Comparison of ENCODE assay signal across 8 cellular contexts in genomic region chr11:45147871-45148270, GRCh38. TPM values are rescaled to one million over a fixed set of nuclear protein-coding genes. Genes with fewer than 3 reads are reported as not detected.
DNase-seq lines count a peak whose midpoint lies in the region; ATAC-seq and TF ChIP-seq lines count a peak whose summit lies in the region.

No MANE protein-coding gene starts in this region.

- H3K36me3 Mint-ChIP-seq in Calu3 (ENCODE audit: insufficient read depth, unreplicated experiment), result peaks cover 30% of the 10 kb centered on the region

- no peaks in the 10 kb centered on the region for H3K79me2 ChIP-seq in fibroblast of lung (ENCODE audit: control insufficient read depth, insufficient read depth, low read length)
- H3K79me2 ChIP-seq in parathyroid adenoma, result peaks cover 25% of the 10 kb centered on the region

- H3K4me1 Mint-ChIP-seq in Calu3 (ENCODE audit: low read depth, unreplicated experiment), result peaks cover 8% of the 10 kb centered on the region

- H3K27ac ChIP-seq in RWPE2 (ENCODE audit: poor library complexity, severe bottlenecking) (peak overlapping the region; percentile 77), fibroblast of lung (ENCODE audit: insufficient read depth, low read length) (no peak overlapping the region), parathyroid adenoma (peak overlapping the region; percentile 72)

- H3K9me3 Mint-ChIP-seq in Calu3 (ENCODE audit: low read depth, unreplicated experiment), result peaks cover 2% of the 10 kb centered on the region

- DNase-seq in Calu3, result no peak
- no peak for DNase-seq in RWPE2 (ENCODE audit: low spot score)
- no peak for DNase-seq in fibroblast of lung (ENCODE audit: low read depth in 2 of 2)
- no peak for DNase-seq in putamen (ENCODE audit: low spot score)
- DNase-seq in stimulated activated CD4-positive, alpha-beta T cell treated with anti-CD3 and anti-CD28 coated beads, Interleukin-12 subunit alpha, Interleukin-12 subunit beta, amount 100 ng/mL, for 4 hours, result no peak
- DNase-seq in SW480 (ENCODE audit: low spot score), result no peak
- DNase-seq in NCI-H2196 treated with DMSO at 0.1 percent for 48 hours (lab: John Stamatoyannopoulos, UW; ENCODE audit: unreplicated experiment), result no peak

- H3K4me3 ChIP-seq in RWPE2 (ENCODE audit: severe bottlenecking) (peak overlapping the region; percentile 61), fibroblast of lung (replicated peaks in 1 of 4; ENCODE audit: control extremely low read depth in 1 of 4, insufficient read depth in 1 of 4, low read depth in 3 of 4, low read length in 4 of 4) (peak overlapping the region; percentile 46 to 78 (median 64)), parathyroid adenoma (ENCODE audit: low read depth, low read length) (peak overlapping the region; percentile 56)

- H3K9me3 ChIP-seq in RWPE2 (ENCODE audit: severe bottlenecking) (no peaks in the 10 kb centered on the region), fibroblast of lung (ENCODE audit: control insufficient read depth, insufficient read depth, low read depth, low read length) (no peaks in the 10 kb centered on the region), parathyroid adenoma (ENCODE audit: control insufficient read depth, low read length) (no peaks in the 10 kb centered on the region)

- peak overlapping the region; percentile 88 for H3K27ac Mint-ChIP-seq in Calu3 (ENCODE audit: unreplicated experiment)

- intact Hi-C loops in Calu3 (cut with micrococcal nuclease; ENCODE audit: unreplicated experiment), result no loop called here

- H4K20me1 ChIP-seq in fibroblast of lung (ENCODE audit: control insufficient read depth, extremely low read depth, insufficient read depth, low read length), result no peaks in the 10 kb centered on the region

- H3K9ac ChIP-seq in fibroblast of lung (ENCODE audit: insufficient read depth, low read length) (no peak overlapping the region), parathyroid adenoma (no peak overlapping the region)

- H2AFZ ChIP-seq in fibroblast of lung (ENCODE audit: low read length), result peak overlapping the region; percentile 83
- peak overlapping the region; percentile 88 for H2AFZ ChIP-seq in parathyroid adenoma

- no peak for TF ChIP-seq CTCF in Calu3 (IDR thresholded peaks at IDR 0.05; ENCODE audit: unreplicated experiment)
- TF ChIP-seq CTCF in RWPE2 (IDR thresholded peaks at IDR 0.05; ENCODE audit: poor library complexity, severe bottlenecking), result no peak
- TF ChIP-seq CTCF in fibroblast of lung (conservative IDR thresholded peaks at IDR 0.05 in 1 of 2, IDR thresholded peaks at IDR 0.05 in 1 of 2; ENCODE audit: low read depth in 1 of 2, low read length in 2 of 2), result no peak
- TF ChIP-seq CTCF in parathyroid adenoma (IDR thresholded peaks at IDR 0.05), result no peak

- H3K27me3 ChIP-seq in RWPE2 (ENCODE audit: insufficient read depth, poor library complexity, severe bottlenecking) (no peaks in the 10 kb centered on the region), fibroblast of lung (ENCODE audit: control insufficient read depth, insufficient read depth, low read length) (peaks cover 13% of the 10 kb centered on the region), parathyroid adenoma (ENCODE audit: control insufficient read depth, insufficient read depth, low read length) (no peaks in the 10 kb centered on the region)

- CTCF ChIA-PET in Calu3 (lab: Charles Lee), result no interaction called here

- ATAC-seq in RWPE2 (ENCODE audit: low read depth), result no peak

- peak overlapping the region; percentile 93 for H3K4me2 ChIP-seq in fibroblast of lung (ENCODE audit: extremely low read depth, insufficient read depth, low read length)
- peak overlapping the region; percentile 77 for H3K4me2 ChIP-seq in parathyroid adenoma (ENCODE audit: low read length)

- H3K4me1 ChIP-seq in RWPE2 (ENCODE audit: insufficient read depth, poor library complexity, severe bottlenecking), result no peaks in the 10 kb centered on the region
- H3K4me1 ChIP-seq in fibroblast of lung (ENCODE audit: control insufficient read depth, extremely low read depth, insufficient read depth, low read length), result peaks cover 5% of the 10 kb centered on the region
- H3K4me1 ChIP-seq in parathyroid adenoma, result peaks cover 2% of the 10 kb centered on the region

- H3K4me3 Mint-ChIP-seq in Calu3 (ENCODE audit: low read depth, unreplicated experiment), result peak overlapping the region; percentile 87

- H3K27me3 Mint-ChIP-seq in Calu3 (ENCODE audit: unreplicated experiment), result peaks cover 24% of the 10 kb centered on the region

- no peaks in the 10 kb centered on the region for H3K36me3 ChIP-seq in RWPE2 (ENCODE audit: low read depth)
- no peaks in the 10 kb centered on the region for H3K36me3 ChIP-seq in fibroblast of lung (ENCODE audit: control insufficient read depth, insufficient read depth, low read length)
- no peaks in the 10 kb centered on the region for H3K36me3 ChIP-seq in parathyroid adenoma (ENCODE audit: control insufficient read depth, insufficient read depth, low read length)

- TSS peak; percentile 47 for BruUV-seq in Calu3 (replicated peaks; lab: Mats Ljungman, UMichigan)

RNA-seq across cellular contexts. Expression of gene PRDM11, which starts 1.4 kb away (rescaled TPM):
- total RNA-seq in Calu3 (2022) (8.1 and 11.5 TPM in 2 replicates), fibroblast of lung (3.9 and 4.0 TPM in 2 replicates)
- polyA plus RNA-seq in fibroblast of lung, result 1.2 and 3.1 TPM in 2 replicates
- polyA plus RNA-seq in fibroblast of lung (2012), result 1.5 and 3.6 TPM in 2 replicates
- polyA minus RNA-seq in fibroblast of lung (ENCODE audit: low replicate concordance), result 2.8 and 7.4 TPM in 2 replicates
